ENCODE assay signal across 8 cellular contexts in the genomic region with DNA sequence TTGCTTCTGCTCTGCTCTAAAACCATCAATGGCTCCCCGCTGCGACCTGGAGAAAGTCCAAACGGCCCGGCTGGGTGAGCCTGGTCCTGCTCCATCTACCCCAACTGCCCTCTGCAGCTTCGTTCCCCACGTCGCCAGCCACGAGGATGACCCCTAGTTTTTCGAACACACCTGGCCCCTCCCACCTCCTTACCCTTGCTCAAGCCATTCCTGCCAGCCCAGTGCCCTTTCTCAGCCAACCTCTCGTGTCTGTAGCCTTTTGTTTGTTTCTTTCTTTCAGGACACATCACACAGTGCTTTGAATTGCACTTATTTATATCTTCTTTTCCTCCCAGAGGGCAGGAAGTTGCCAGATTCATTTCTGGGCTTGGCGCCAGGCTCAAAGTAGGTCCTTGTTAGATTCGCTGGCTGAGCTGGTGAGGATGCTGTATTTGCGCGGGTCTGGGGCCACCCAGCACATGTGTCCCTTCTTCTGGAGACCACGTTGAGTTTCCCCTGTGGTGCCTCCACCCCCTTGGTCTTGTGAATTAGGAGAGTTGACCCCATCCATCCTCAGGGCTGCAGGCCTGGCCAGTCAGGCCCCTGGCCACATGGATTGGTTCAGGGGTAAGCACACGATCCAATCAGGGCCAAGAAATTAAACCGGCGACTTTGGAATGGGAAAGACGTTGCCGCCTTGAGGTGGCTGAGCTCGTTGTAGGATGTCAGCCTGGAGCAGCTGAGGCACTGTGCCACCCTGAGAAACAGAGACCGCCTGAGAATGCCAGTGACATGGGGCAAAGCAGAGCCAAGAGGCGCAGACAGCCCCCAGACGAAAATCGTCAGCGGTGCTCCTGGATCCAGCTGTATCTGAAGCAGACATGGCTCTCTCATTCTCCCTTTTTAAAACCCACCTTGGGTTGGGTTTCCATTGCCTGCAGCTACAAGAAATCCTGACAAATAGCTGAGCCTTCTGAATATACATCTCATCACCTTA.
DNase-seq lines count a peak whose midpoint lies in the region; ATAC-seq, FAIRE-seq and TF ChIP-seq lines count a peak whose summit lies in the region.

No MANE protein-coding gene starts in this region.

- TF ChIP-seq RAD21 in H1 (IDR thresholded peaks at IDR 0.05 in 1 of 2, conservative IDR thresholded peaks at IDR 0.05 in 1 of 2; ENCODE audit: low read depth in 2 of 2, low read length in 2 of 2), result no peak

- ATAC-seq in Panc1, result peak; percentile 52
- no peak for ATAC-seq in HG03354 (IDR thresholded peaks at IDR 0.05; ENCODE audit: poor library complexity, severe bottlenecking, unreplicated experiment)
- no peak for ATAC-seq in HG03135 (IDR thresholded peaks at IDR 0.05; ENCODE audit: unreplicated experiment)
- no peak for ATAC-seq in HG02623 (IDR thresholded peaks at IDR 0.05; ENCODE audit: unreplicated experiment)

- 89% methylated on average over 26 of the region's 26 CpGs; no CpG with 5 or more reads in 1 of the 2 experiments for WGBS in H1 (ENCODE audit: extremely low coverage in 1 of 2, insufficient coverage in 1 of 2, insufficient read length in 1 of 2, insufficient replicate concordance in 2 of 2, low coverage in 1 of 2, low lambda C conversion rate in 2 of 2, missing lambda C conversion rate in 1 of 2), 2 experiments

- H3K9ac ChIP-seq in H1 (replicated peaks in 1 of 4; ENCODE audit: extremely low read depth in 1 of 4, low read depth in 3 of 4, low read length in 3 of 4) (no peak overlapping the region; a peak in 1 of 7 replicates), muscle layer of colon (ENCODE audit: low read length) (no peak overlapping the region)

- no peaks in the 10 kb centered on the region for H3K27me3 Mint-ChIP-seq in activated CD4-positive, alpha-beta memory T cell treated with anti-CD3 and anti-CD28 coated beads for 36 hours
- H3K27me3 Mint-ChIP-seq in activated CD4-positive, alpha-beta memory T cell treated with anti-CD3 and anti-CD28 coated beads, Interleukin-2, amount 10 ng/mL, durations not matched to agents 7 days and 5 days, result peaks cover 7% of the 10 kb centered on the region

- no peak overlapping the region for H3K4me3 Mint-ChIP-seq in activated CD4-positive, alpha-beta memory T cell treated with anti-CD3 and anti-CD28 coated beads for 36 hours
- H3K4me3 Mint-ChIP-seq in activated CD4-positive, alpha-beta memory T cell treated with anti-CD3 and anti-CD28 coated beads, Interleukin-2, amount 10 ng/mL, durations not matched to agents 7 days and 5 days, result no peak overlapping the region

- H3K4me3 ChIP-seq in Panc1 (ENCODE audit: low read depth in 2 of 2, low read length in 2 of 2), result no peak overlapping the region
- H3K4me3 ChIP-seq in H1 (ENCODE audit: extremely low read depth in 1 of 4, insufficient read depth in 2 of 4, low read depth in 3 of 4, low read length in 4 of 4), result no peak overlapping the region
- H3K4me3 ChIP-seq in muscle layer of colon (ENCODE audit: low read depth in 1 of 2, low read length in 2 of 2), result peak overlapping the region in 1 of 2 donors; percentile 36

- H2BK5ac ChIP-seq in H1 (ENCODE audit: low read depth, low read length), result no peak overlapping the region

- H4K20me1 ChIP-seq in H1 (replicated peaks in 1 of 2; ENCODE audit: control insufficient read depth in 1 of 2, insufficient read depth in 2 of 2, low read length in 2 of 2), result no peaks in the 10 kb centered on the region

- no peaks in the 10 kb centered on the region for H3K36me3 Mint-ChIP-seq in activated CD4-positive, alpha-beta memory T cell treated with anti-CD3 and anti-CD28 coated beads for 36 hours
- H3K36me3 Mint-ChIP-seq in activated CD4-positive, alpha-beta memory T cell treated with anti-CD3 and anti-CD28 coated beads, Interleukin-2, amount 10 ng/mL, durations not matched to agents 7 days and 5 days (ENCODE audit: low read depth), result no peaks in the 10 kb centered on the region

- peak; percentile 61 for DNase-seq in activated CD4-positive, alpha-beta memory T cell treated with anti-CD3 and anti-CD28 coated beads for 36 hours
- DNase-seq in activated CD4-positive, alpha-beta memory T cell treated with anti-CD3 and anti-CD28 coated beads, Interleukin-2, amount 10 ng/mL, durations not matched to agents 7 days and 5 days, result no peak
- DNase-seq in Panc1 (ENCODE audit: low read depth, low spot score), result no peak
- DNase-seq in H1 (ENCODE audit: low read depth in 1 of 2, low spot score in 2 of 2), result no peak

- H4K8ac ChIP-seq in H1 (ENCODE audit: extremely low read depth, insufficient read depth, low read length), result no peak overlapping the region; the same call in 1 of the 2 replicates

- BruUV-seq in Panc1 (replicated peaks; lab: Mats Ljungman, UMichigan), result no TSS peak

- H3K23ac ChIP-seq in H1 (ENCODE audit: insufficient read length), result no peak overlapping the region

- H3K4ac ChIP-seq in H1 (replicated peaks; ENCODE audit: insufficient read length, low read depth, low read length), result no peak overlapping the region

- H3K27ac ChIP-seq in Panc1 (ENCODE audit: low read length) (no peak overlapping the region), H1 (ENCODE audit: low read depth, low read length) (no peak overlapping the region), muscle layer of colon (ENCODE audit: low read depth, low read length) (peak overlapping the region; percentile 64)

- no peak for TF ChIP-seq EP300 in H1 (IDR thresholded peaks at IDR 0.05; ENCODE audit: borderline replicate concordance in 1 of 2, low read depth in 2 of 2, low read length in 2 of 2)

- 0 out of 2 replicates have a peak overlapping the region, but pooled peaks have one; percentile 50 for H2BK12ac ChIP-seq in H1 (ENCODE audit: low read depth, low read length)

- H2BK20ac ChIP-seq in H1 (ENCODE audit: low read length), result no peak overlapping the region

- peak overlapping the region; percentile 30 for H3K27ac Mint-ChIP-seq in activated CD4-positive, alpha-beta memory T cell treated with anti-CD3 and anti-CD28 coated beads for 36 hours
- no peak overlapping the region for H3K27ac Mint-ChIP-seq in activated CD4-positive, alpha-beta memory T cell treated with anti-CD3 and anti-CD28 coated beads, Interleukin-2, amount 10 ng/mL, durations not matched to agents 7 days and 5 days

- no peak overlapping the region for H3K56ac ChIP-seq in H1 (replicated peaks; ENCODE audit: insufficient read length, low read depth, low read length)

- H2BK120ac ChIP-seq in H1 (replicated peaks; ENCODE audit: low read depth, low read length), result no peak overlapping the region

- CTCF ChIA-PET in activated CD4-positive, alpha-beta memory T cell treated with anti-CD3 and anti-CD28 coated beads for 36 hours (lab: Charles Lee), result no interaction called here
- CTCF ChIA-PET in activated CD4-positive, alpha-beta memory T cell treated with anti-CD3 and anti-CD28 coated beads, Interleukin-2, amount 10 ng/mL, durations not matched to agents 7 days and 5 days (lab: Charles Lee), result interaction anchor here (1.5 kb wide), 1 partner anchor 156 kb away, joined by 4 read pairs; a partner anchor contains a TSS
- CTCF ChIA-PET in Panc1 (lab: Charles Lee) (interaction anchor here (0.6 kb wide), 2 partner anchors 159 to 233 kb away, joined by 3 to 4 read pairs; no protein-coding TSS in a partner anchor), H1 (lab: Charles Lee; ENCODE audit: partially characterized antibody) (interaction anchor here (0.6 to 3.4 kb wide), 15 partner anchors 11 to 588 kb away, joined by 3 to 12 read pairs (median 4); a partner anchor contains a TSS)

- POLR2A ChIA-PET in activated CD4-positive, alpha-beta memory T cell treated with anti-CD3 and anti-CD28 coated beads for 36 hours (lab: Charles Lee), result interaction anchor here (0.6 to 1.6 kb wide), 2 partner anchors 7 to 39 kb away, joined by 4 to 5 read pairs; no protein-coding TSS in a partner anchor
- POLR2A ChIA-PET in activated CD4-positive, alpha-beta memory T cell treated with anti-CD3 and anti-CD28 coated beads, Interleukin-2, amount 10 ng/mL, durations not matched to agents 7 days and 5 days (lab: Charles Lee), result interaction anchor here (0.7 to 2.1 kb wide), 2 partner anchors 8 to 19 kb away, joined by 3 to 12 read pairs; no protein-coding TSS in a partner anchor
- POLR2A ChIA-PET in Panc1 (lab: Charles Lee), result no interaction called here
- POLR2A ChIA-PET in H1 (lab: Charles Lee; ENCODE audit: partially characterized antibody), result interaction anchor here (0.8 to 1.4 kb wide), 3 partner anchors 29 to 157 kb away, joined by 3 to 7 read pairs (median 4); a partner anchor contains a TSS

- in situ Hi-C loops in Panc1 (cut with HindIII; ENCODE audit: low pct_unique_long_range_greater_than_20kb, low sequenced_read_pairs), result no loop called here

- no peaks in the 10 kb centered on the region for H3K79me1 ChIP-seq in H1 (ENCODE audit: low read depth, low read length)

- no peak overlapping the region for H3K4me2 ChIP-seq in H1 (ENCODE audit: insufficient read depth in 1 of 2, low read depth in 2 of 2, low read length in 2 of 2)

- no peaks in the 10 kb centered on the region for H3K23me2 ChIP-seq in H1 (ENCODE audit: low read depth, low read length)

- intact Hi-C loops in activated CD4-positive, alpha-beta memory T cell treated with anti-CD3 and anti-CD28 coated beads for 36 hours (cut with micrococcal nuclease), result no loop called here
- intact Hi-C loops in Panc1 (cut with micrococcal nuclease; ENCODE audit: unreplicated experiment), result no loop called here

- no peaks in the 10 kb centered on the region for H3K36me3 ChIP-seq in Panc1 (ENCODE audit: control insufficient read depth, insufficient read depth, low read length)
- no peaks in the 10 kb centered on the region for H3K36me3 ChIP-seq in H1 (ENCODE audit: control insufficient read depth in 2 of 4, insufficient read depth in 4 of 4, low read length in 3 of 4)
- H3K36me3 ChIP-seq in muscle layer of colon (ENCODE audit: insufficient read depth, low read length), result no peaks in the 10 kb centered on the region

- no peaks in the 10 kb centered on the region for H3K27me3 ChIP-seq in Panc1 (ENCODE audit: control insufficient read depth, insufficient read depth, low read length)
- no peaks in the 10 kb centered on the region; a peak in 1 of 7 replicates for H3K27me3 ChIP-seq in H1 (replicated peaks in 1 of 4; ENCODE audit: control insufficient read depth in 3 of 4, extremely low read depth in 1 of 4, insufficient read depth in 3 of 4, low read length in 3 of 4)
- no peaks in the 10 kb centered on the region for H3K27me3 ChIP-seq in muscle layer of colon (ENCODE audit: control insufficient read depth in 1 of 2, insufficient read depth in 2 of 2, low read length in 2 of 2)

- H3K4me1 ChIP-seq in Panc1 (ENCODE audit: control insufficient read depth, insufficient read depth, low read length) (no peaks in the 10 kb centered on the region), H1 (replicated peaks in 1 of 4; ENCODE audit: control insufficient read depth in 3 of 4, insufficient read depth in 4 of 4, low read length in 3 of 4) (0 out of 7 replicates have a peak, but pooled peaks cover 0 to 3% (median 0%) of the 10 kb centered on the region in 4 experiments), muscle layer of colon (ENCODE audit: insufficient read depth, low read length) (peaks cover 13% of the 10 kb centered on the region)

- no peaks in the 10 kb centered on the region for H3K9me3 ChIP-seq in Panc1 (ENCODE audit: control insufficient read depth, insufficient read depth, low read depth, low read length)
- H3K9me3 ChIP-seq in H1 (ENCODE audit: insufficient read depth in 2 of 2, low read depth in 1 of 2, low read length in 1 of 2), result no peaks in the 10 kb centered on the region
- no peaks in the 10 kb centered on the region for H3K9me3 ChIP-seq in muscle layer of colon (ENCODE audit: low read length)

- no peak for TF ChIP-seq CTCF in Panc1 (IDR thresholded peaks at IDR 0.05)
- TF ChIP-seq CTCF in H1 (IDR thresholded peaks at IDR 0.05; ENCODE audit: control extremely low read depth in 1 of 3, insufficient read depth in 1 of 3, low read depth in 1 of 3, low read length in 3 of 3), result no peak

- H3K18ac ChIP-seq in H1 (ENCODE audit: extremely low read depth, low read length), result no peak overlapping the region

- no peak overlapping the region for H2AFZ ChIP-seq in H1 (ENCODE audit: low read length)

- no peak overlapping the region for H4K5ac ChIP-seq in H1 (ENCODE audit: insufficient read length, low read depth, low read length)

- H4K91ac ChIP-seq in H1 (replicated peaks; ENCODE audit: insufficient read length, low read length), result no peak overlapping the region

- no peak overlapping the region for H2BK15ac ChIP-seq in H1 (ENCODE audit: low read length)

- no peak overlapping the region for H3K14ac ChIP-seq in H1 (ENCODE audit: insufficient read length)

- H3K9me3 Mint-ChIP-seq in activated CD4-positive, alpha-beta memory T cell treated with anti-CD3 and anti-CD28 coated beads for 36 hours, result no peaks in the 10 kb centered on the region
- no peaks in the 10 kb centered on the region for H3K9me3 Mint-ChIP-seq in activated CD4-positive, alpha-beta memory T cell treated with anti-CD3 and anti-CD28 coated beads, Interleukin-2, amount 10 ng/mL, durations not matched to agents 7 days and 5 days

- no peaks in the 10 kb centered on the region for H3K79me2 ChIP-seq in H1 (ENCODE audit: control insufficient read depth in 1 of 2, insufficient read depth in 2 of 2, low read length in 2 of 2)

- H3K4me1 Mint-ChIP-seq in activated CD4-positive, alpha-beta memory T cell treated with anti-CD3 and anti-CD28 coated beads for 36 hours (ENCODE audit: low read depth), result peaks cover 38% of the 10 kb centered on the region
- H3K4me1 Mint-ChIP-seq in activated CD4-positive, alpha-beta memory T cell treated with anti-CD3 and anti-CD28 coated beads, Interleukin-2, amount 10 ng/mL, durations not matched to agents 7 days and 5 days, result peaks cover 66% of the 10 kb centered on the region

- H2AK5ac ChIP-seq in H1 (ENCODE audit: low read depth, low read length), result no peak overlapping the region

- no peak for FAIRE-seq in H1 (lab: Jason Lieb, UNC)

- TF ChIP-seq POLR2A in H1 (IDR thresholded peaks at IDR 0.05; ENCODE audit: control extremely low read depth in 1 of 2, low read depth in 2 of 2, low read length in 2 of 2), result no peak
